ENCODE assay signal across 17 cellular contexts in the genomic region with DNA sequence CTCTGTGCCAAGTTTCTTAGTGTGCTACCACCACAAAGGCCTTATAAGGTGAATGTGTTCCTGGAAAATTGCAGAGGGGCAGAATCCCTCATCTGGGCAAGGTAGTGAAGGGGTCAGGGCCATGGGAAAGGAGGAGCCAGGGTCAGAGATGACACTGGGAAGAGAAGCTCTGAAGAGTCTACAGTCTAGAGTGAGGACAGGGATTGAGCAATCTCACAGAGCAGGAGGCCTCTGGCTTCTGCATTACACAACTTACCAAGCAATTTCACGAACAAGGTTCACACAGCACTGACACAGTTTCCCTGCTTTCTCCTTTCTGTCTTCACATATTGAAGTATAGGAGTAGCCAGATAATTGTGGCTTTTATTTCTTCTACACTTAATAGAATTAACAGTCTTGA. TPM values are rescaled to one million over a fixed set of nuclear protein-coding genes. Genes with fewer than 3 reads are reported as not detected.
DNase-seq lines count a peak whose midpoint lies in the region; ATAC-seq and TF ChIP-seq lines count a peak whose summit lies in the region.
"Had no signal": no experiment of that assay in that cellular context is flagged by ENCODE, and none has a peak within 500 bp of the region (broad histone marks: within the 10 kb centered on the region; RNA-seq: fewer than 3 reads in every experiment).

No MANE protein-coding gene starts in this region.

- no peaks in the 10 kb centered on the region for H3K4me1 ChIP-seq in naive thymus-derived CD4-positive, alpha-beta T cell (ENCODE audit: control insufficient read depth in 2 of 2, insufficient read depth in 2 of 2, low read length in 2 of 2)
- H3K4me1 ChIP-seq in thyroid gland = no peaks in the 10 kb centered on the region
- H3K4me1 ChIP-seq: ascending aorta, BE2C, psoas muscle had no signal

- H3K4me3 ChIP-seq in fibroblast of mammary gland (ENCODE audit: control insufficient read depth, low read depth, low read length) = no peak overlapping the region
- no peak overlapping the region for H3K4me3 ChIP-seq in naive thymus-derived CD4-positive, alpha-beta T cell (ENCODE audit: low read length)
- no peak overlapping the region for H3K4me3 ChIP-seq in thyroid gland (replicated peaks in 1 of 3)
- H3K4me3 ChIP-seq: ascending aorta, heart right ventricle, psoas muscle had no signal

- no peak overlapping the region for H3K4me3 Mint-ChIP-seq in naive thymus-derived CD4-positive, alpha-beta T cell
- H3K4me3 Mint-ChIP-seq in activated CD8-positive, alpha-beta T cell treated with anti-CD3 and anti-CD28 coated beads, Interleukin-2, amount 10 ng/mL, durations not matched to agents 7 days and 5 days = no peak overlapping the region
- H3K4me3 Mint-ChIP-seq: activated T-helper 17 cell treated with anti-CD3 and anti-CD28 coated beads, Interleukin-2, amount 50 U/mL, for 72 hours had no signal

- TF ChIP-seq CTCF in fibroblast of mammary gland (conservative IDR thresholded peaks at IDR 0.05; ENCODE audit: control insufficient read depth, insufficient read depth, low read depth, low read length) (no peak), thyroid gland (IDR thresholded peaks at IDR 0.05) (no peak)

- peaks cover 0 to 6% (median 0%) of the 10 kb centered on the region in 5 donors for H3K36me3 Mint-ChIP-seq in naive thymus-derived CD4-positive, alpha-beta T cell
- no peaks in the 10 kb centered on the region for H3K36me3 Mint-ChIP-seq in activated CD8-positive, alpha-beta T cell treated with anti-CD3 and anti-CD28 coated beads, Interleukin-2, amount 10 ng/mL, durations not matched to agents 7 days and 5 days (ENCODE audit: low read depth)

- H3K27me3 Mint-ChIP-seq in naive thymus-derived CD4-positive, alpha-beta T cell = no peaks in the 10 kb centered on the region
- no peaks in the 10 kb centered on the region for H3K27me3 Mint-ChIP-seq in activated CD8-positive, alpha-beta T cell treated with anti-CD3 and anti-CD28 coated beads, Interleukin-2, amount 10 ng/mL, durations not matched to agents 7 days and 5 days (ENCODE audit: low read depth)
- H3K27me3 Mint-ChIP-seq: activated T-helper 17 cell treated with anti-CD3 and anti-CD28 coated beads, Interleukin-2, amount 50 U/mL, for 72 hours had no signal

- peaks cover 0 to 2% (median 0%) of the 10 kb centered on the region in 7 donors for H3K4me1 Mint-ChIP-seq in naive thymus-derived CD4-positive, alpha-beta T cell
- no peaks in the 10 kb centered on the region for H3K4me1 Mint-ChIP-seq in activated CD8-positive, alpha-beta T cell treated with anti-CD3 and anti-CD28 coated beads, Interleukin-2, amount 10 ng/mL, durations not matched to agents 7 days and 5 days (ENCODE audit: low read depth)
- H3K4me1 Mint-ChIP-seq: activated T-helper 17 cell treated with anti-CD3 and anti-CD28 coated beads, Interleukin-2, amount 50 U/mL, for 72 hours had no signal

- ATAC-seq in naive thymus-derived CD4-positive, alpha-beta T cell = peak; percentile 40
- no peak for ATAC-seq in activated CD8-positive, alpha-beta T cell treated with anti-CD3 and anti-CD28 coated beads, Interleukin-2, amount 10 ng/mL, durations not matched to agents 7 days and 5 days
- ATAC-seq: activated T-helper 17 cell treated with anti-CD3 and anti-CD28 coated beads, Interleukin-2, amount 50 U/mL, for 72 hours had no signal

- WGBS in thyroid gland, 2 donors = 79 to 81% methylated on average over 1 of the region's 1 CpG

- no peaks in the 10 kb centered on the region for H3K27me3 ChIP-seq in naive thymus-derived CD4-positive, alpha-beta T cell (ENCODE audit: control insufficient read depth in 2 of 2, insufficient read depth in 2 of 2, low read length in 2 of 2)
- no peaks in the 10 kb centered on the region for H3K27me3 ChIP-seq in thyroid gland
- H3K27me3 ChIP-seq: ascending aorta, BE2C, heart right ventricle had no signal

- H3K27ac Mint-ChIP-seq in naive thymus-derived CD4-positive, alpha-beta T cell = peak overlapping the region in 1 of 9 donors; percentile 65
- H3K27ac Mint-ChIP-seq in activated CD8-positive, alpha-beta T cell treated with anti-CD3 and anti-CD28 coated beads, Interleukin-2, amount 10 ng/mL, durations not matched to agents 7 days and 5 days = no peak overlapping the region
- H3K27ac Mint-ChIP-seq: activated T-helper 17 cell treated with anti-CD3 and anti-CD28 coated beads, Interleukin-2, amount 50 U/mL, for 72 hours had no signal

- intact Hi-C loops in naive thymus-derived CD4-positive, alpha-beta T cell (cut with micrococcal nuclease) = no loop called here
- intact Hi-C loops in thyroid gland (cut with DNase I) = no loop called here

- POLR2A ChIA-PET in naive thymus-derived CD4-positive, alpha-beta T cell (lab: Charles Lee) = no interaction called here
- POLR2A ChIA-PET in activated CD8-positive, alpha-beta T cell treated with anti-CD3 and anti-CD28 coated beads, Interleukin-2, amount 10 ng/mL, durations not matched to agents 7 days and 5 days (lab: Charles Lee) = no interaction called here

- H3K9me3 Mint-ChIP-seq in naive thymus-derived CD4-positive, alpha-beta T cell = peaks cover 0 to 1% (median 0%) of the 10 kb centered on the region in 11 donors
- H3K9me3 Mint-ChIP-seq in activated CD8-positive, alpha-beta T cell treated with anti-CD3 and anti-CD28 coated beads, Interleukin-2, amount 10 ng/mL, durations not matched to agents 7 days and 5 days (ENCODE audit: insufficient read depth) = no peaks in the 10 kb centered on the region
- H3K9me3 Mint-ChIP-seq: activated T-helper 17 cell treated with anti-CD3 and anti-CD28 coated beads, Interleukin-2, amount 50 U/mL, for 72 hours had no signal

- H3K36me3 ChIP-seq in naive thymus-derived CD4-positive, alpha-beta T cell (ENCODE audit: control insufficient read depth in 2 of 3, insufficient read depth in 3 of 3, low read length in 3 of 3) = no peaks in the 10 kb centered on the region
- no peaks in the 10 kb centered on the region for H3K36me3 ChIP-seq in thyroid gland
- H3K36me3 ChIP-seq: ascending aorta, BE2C, heart right ventricle had no signal

- H3K9me3 ChIP-seq in naive thymus-derived CD4-positive, alpha-beta T cell (ENCODE audit: control insufficient read depth in 2 of 3, low read length in 3 of 3) = no peaks in the 10 kb centered on the region
- H3K9me3 ChIP-seq in thyroid gland = no peaks in the 10 kb centered on the region
- H3K9me3 ChIP-seq: ascending aorta, BE2C, heart right ventricle, psoas muscle had no signal

- CTCF ChIA-PET in naive thymus-derived CD4-positive, alpha-beta T cell (lab: Charles Lee) = no interaction called here
- CTCF ChIA-PET in activated CD8-positive, alpha-beta T cell treated with anti-CD3 and anti-CD28 coated beads, Interleukin-2, amount 10 ng/mL, durations not matched to agents 7 days and 5 days (lab: Charles Lee) = interaction anchor here (4.2 kb wide), 1 partner anchor 264 kb away, joined by 34 read pairs; no protein-coding TSS in a partner anchor

- no peak for TF ChIP-seq POLR2A in thyroid gland (IDR thresholded peaks at IDR 0.05)

- DNase-seq in GF-D8 (lab: John Stamatoyannopoulos, UW) (peak; percentile 65), NOMO-1 treated with DMSO at 0.1 percent for 48 hours (lab: John Stamatoyannopoulos, UW; ENCODE audit: unreplicated experiment) (peak; percentile 51), fibroblast of mammary gland (ENCODE audit: low read depth) (peak; percentile 77), amniotic stem cell (lab: John Stamatoyannopoulos, UW) (no peak), thyroid gland (no peak), NCI-H774 (lab: John Stamatoyannopoulos, UW) (no peak)
- no peak for DNase-seq in naive thymus-derived CD4-positive, alpha-beta T cell
- no peak for DNase-seq in activated CD8-positive, alpha-beta T cell treated with anti-CD3 and anti-CD28 coated beads, Interleukin-2, amount 10 ng/mL, durations not matched to agents 7 days and 5 days
- DNase-seq: BE2C, heart right ventricle, kidney glomerular epithelial cell, NCI-H1694 treated with DMSO at 0.1 percent for 48 hours, NCI-H510A treated with DMSO at 0.1 percent for 48 hours, psoas muscle, SW 1271 had no signal

- no peak overlapping the region for H3K27ac ChIP-seq in naive thymus-derived CD4-positive, alpha-beta T cell (ENCODE audit: low read depth, low read length)
- no peak overlapping the region for H3K27ac ChIP-seq in thyroid gland
- H3K27ac ChIP-seq: ascending aorta, heart right ventricle, psoas muscle had no signal

RNA-seq across cellular contexts. Expression of a gene that starts 24.5 kb away (rescaled TPM):
- total RNA-seq in naive thymus-derived CD4-positive, alpha-beta T cell = 10 to 100 TPM in 3 of 5 experiments, 1 to 10 TPM in 2; 8.5 to 11.3 (median 10.9) TPM
- polyA plus RNA-seq in naive thymus-derived CD4-positive, alpha-beta T cell = 10 to 100 TPM; 10.7 to 15.3 TPM
- 10 to 100 TPM in 2 of 4 donors, 1 to 10 TPM in 2; 7.4 to 17.2 (median 9.4) TPM for total RNA-seq in thyroid gland
- total RNA-seq in activated CD8-positive, alpha-beta T cell treated with anti-CD3 and anti-CD28 coated beads, Interleukin-2, amount 10 ng/mL, durations not matched to agents 7 days and 5 days = 1 to 10 TPM; 5.4 to 6.8 TPM
- total RNA-seq: ascending aorta had no signal

Comparison
In these comparisons a context has a peak if more than half of its experiments do, and no peak if none do; other contexts are left out.
1. DNase-seq: peak in GF-D8 (single experiment), NOMO-1 treated with DMSO at 0.1 percent for 48 hours (single experiment) and fibroblast of mammary gland (single experiment); none in naive thymus-derived CD4-positive, alpha-beta T cell (0 of 9), amniotic stem cell (single experiment), thyroid gland (0 of 2), NCI-H774 (single experiment) and activated CD8-positive, alpha-beta T cell treated with anti-CD3 and anti-CD28 coated beads, Interleukin-2, amount 10 ng/mL, durations not matched to agents 7 days and 5 days (single experiment).